Comparison of ENCODE assay signal across 1 cellular context in genomic region chr20:13418263-13419229, GRCh38.
TF ChIP-seq lines count a peak whose summit lies in the region.

No MANE protein-coding gene starts in this region.

TF ChIP-seq in HepG2, 621 proteins besides CTCF, POLR2A, EP300 and RAD21 (continued from another document and continues in another):
- TF ChIP-seq GMEB1 (CRISPR knock-in tag; IDR thresholded peaks at IDR 0.05; ENCODE audit: borderline replicate concordance): 0 out of 2 replicates have a peak, but pooled peaks have one; percentile 38
- TF ChIP-seq ATF4 (CRISPR knock-in tag; IDR thresholded peaks at IDR 0.05): peak in 1 of 2 experiments; percentile 89; a peak in 2 of 4 replicates
- TF ChIP-seq NR2F2 (IDR thresholded peaks at IDR 0.05; ENCODE audit: borderline replicate concordance, low read depth): peak; percentile 77
- 0 out of 2 replicates have a peak, but pooled peaks have one; percentile 42 for TF ChIP-seq ATF3 (CRISPR knock-in tag; IDR thresholded peaks at IDR 0.05)
- peak; percentile 73 for TF ChIP-seq TCF7L2 (IDR thresholded peaks at IDR 0.05; ENCODE audit: low read depth, low read length)
- TF ChIP-seq BORCS8-MEF2B (CRISPR knock-in tag; IDR thresholded peaks at IDR 0.05): no peak
- peak; percentile 66; the same call in 1 of the 2 replicates for TF ChIP-seq GATA4 (IDR thresholded peaks at IDR 0.05; ENCODE audit: borderline replicate concordance, low read depth)
- TF ChIP-seq MXD3 (CRISPR knock-in tag; IDR thresholded peaks at IDR 0.05): no peak
- TF ChIP-seq CEBPG (CRISPR knock-in tag; IDR thresholded peaks at IDR 0.05): peak; percentile 95
- TF ChIP-seq ZNF720 (CRISPR knock-in tag; IDR thresholded peaks at IDR 0.05): no peak
- peak; percentile 99 for TF ChIP-seq GATAD2A (CRISPR knock-in tag; IDR thresholded peaks at IDR 0.05)
- no peak; the same call in 1 of the 2 replicates for TF ChIP-seq KAT7 (CRISPR knock-in tag; IDR thresholded peaks at IDR 0.05; ENCODE audit: borderline replicate concordance)
- no peak for TF ChIP-seq E2F5 (CRISPR knock-in tag; conservative IDR thresholded peaks at IDR 0.05)
- TF ChIP-seq ZNF589 (CRISPR knock-in tag; conservative IDR thresholded peaks at IDR 0.05): peak; percentile 67; the same call in 1 of the 2 replicates
- TF ChIP-seq ZSCAN5A (CRISPR knock-in tag; IDR thresholded peaks at IDR 0.05; ENCODE audit: borderline replicate concordance): peak; percentile 47; the same call in 1 of the 2 replicates
- TF ChIP-seq HNRNPK (IDR thresholded peaks at IDR 0.05; ENCODE audit: low read depth, low read length, poor library complexity, severe bottlenecking): no peak
- TF ChIP-seq ZNF205 (CRISPR knock-in tag; IDR thresholded peaks at IDR 0.05): peak; percentile 91; the same call in 1 of the 2 replicates
- TF ChIP-seq ZNF569 (CRISPR knock-in tag; IDR thresholded peaks at IDR 0.05; ENCODE audit: borderline replicate concordance): no peak; the same call in 1 of the 2 replicates
- TF ChIP-seq ZSCAN22 (CRISPR knock-in tag; IDR thresholded peaks at IDR 0.05): no peak
- TF ChIP-seq GPN1 (CRISPR knock-in tag; IDR thresholded peaks at IDR 0.05; ENCODE audit: borderline replicate concordance): no peak
- no peak for TF ChIP-seq ATAD3A (CRISPR knock-in tag; IDR thresholded peaks at IDR 0.05)
- no peak for TF ChIP-seq ZNF513 (CRISPR knock-in tag; conservative IDR thresholded peaks at IDR 0.05)
- peak; percentile 94 for TF ChIP-seq TCF7 (IDR thresholded peaks at IDR 0.05; ENCODE audit: low read depth)
- TF ChIP-seq RORA (CRISPR knock-in tag; IDR thresholded peaks at IDR 0.05): peak; percentile 79; the same call in 1 of the 2 replicates
- peak; percentile 72; the same call in 1 of the 2 replicates for TF ChIP-seq MIER2 (CRISPR knock-in tag; IDR thresholded peaks at IDR 0.05)
- no peak for TF ChIP-seq ATF5 (CRISPR knock-in tag; IDR thresholded peaks at IDR 0.05; ENCODE audit: low read depth)
- TF ChIP-seq AKNA (CRISPR knock-in tag; IDR thresholded peaks at IDR 0.05; ENCODE audit: borderline replicate concordance): no peak; the same call in 1 of the 2 replicates
- peak; percentile 77 for TF ChIP-seq ZBTB40 (IDR thresholded peaks at IDR 0.05)
- peak; percentile 47; the same call in 1 of the 2 replicates for TF ChIP-seq ZBTB40 (CRISPR knock-in tag; IDR thresholded peaks at IDR 0.05)
- TF ChIP-seq EHMT2 (IDR thresholded peaks at IDR 0.05; ENCODE audit: borderline replicate concordance, low read depth, low read length): peak; percentile 90
- no peak for TF ChIP-seq ZIK1 (CRISPR knock-in tag; IDR thresholded peaks at IDR 0.05; ENCODE audit: borderline replicate concordance, low read depth)
- no peak for TF ChIP-seq ZNF383 (CRISPR knock-in tag; IDR thresholded peaks at IDR 0.05; ENCODE audit: borderline replicate concordance)
- peak; percentile 62; the same call in 1 of the 2 replicates for TF ChIP-seq ZNF580 (CRISPR knock-in tag; IDR thresholded peaks at IDR 0.05; ENCODE audit: borderline replicate concordance, low read depth)
- peak; percentile 93 for TF ChIP-seq PHF5A (CRISPR knock-in tag; IDR thresholded peaks at IDR 0.05; ENCODE audit: low read depth, unreplicated experiment)
